In genomic region chr2:115162454-115163293, GRCh38 we compare ENCODE assay signal across 17 cellular contexts.
DNase-seq lines count a peak whose midpoint lies in the region; ATAC-seq, FAIRE-seq and TF ChIP-seq lines count a peak whose summit lies in the region.
"Had no signal": no experiment of that assay in that cellular context is flagged by ENCODE, and none has a peak within 500 bp of the region (broad histone marks: within the 10 kb centered on the region; RNA-seq: fewer than 3 reads in every experiment).

No MANE protein-coding gene starts in this region.

- H3K36me3 ChIP-seq in WERI-Rb-1 = peaks cover 49% of the 10 kb centered on the region
- no peaks in the 10 kb centered on the region for H3K36me3 ChIP-seq in small intestine (ENCODE audit: control insufficient read depth in 2 of 2, insufficient read depth in 2 of 2, low read length in 2 of 2)
- H3K36me3 ChIP-seq: SJSA1 had no signal

- peak overlapping the region; percentile 60 for H3K4me3 ChIP-seq in WERI-Rb-1 (ENCODE audit: low read depth, low read length)
- H3K4me3 ChIP-seq in small intestine (ENCODE audit: low read depth in 1 of 2, low read length in 2 of 2) = peak overlapping the region in 1 of 2 donors; percentile 57
- H3K4me3 ChIP-seq: A549, SJSA1 had no signal

- FAIRE-seq in small intestine (lab: Jason Lieb, UNC) (no peak), GM19239 (lab: Jason Lieb, UNC) (no peak)
- FAIRE-seq: A549 had no signal

- no peaks in the 10 kb centered on the region for H3K9me3 ChIP-seq in WERI-Rb-1 (ENCODE audit: severe bottlenecking)
- H3K9me3 ChIP-seq in small intestine (ENCODE audit: control insufficient read depth, low read depth) = no peaks in the 10 kb centered on the region
- H3K9me3 ChIP-seq: A549 had no signal

- no peak for TF ChIP-seq CTCF in WERI-Rb-1 (IDR thresholded peaks at IDR 0.05; ENCODE audit: low read depth, low read length)

- no peaks in the 10 kb centered on the region for H3K4me1 ChIP-seq in small intestine (ENCODE audit: control insufficient read depth in 2 of 2, insufficient read depth in 1 of 2, low read depth in 1 of 2, low read length in 1 of 2)
- H3K4me1 ChIP-seq: A549, SJSA1 had no signal

- peak overlapping the region; percentile 90 for H3K27ac ChIP-seq in WERI-Rb-1
- no peak overlapping the region for H3K27ac ChIP-seq in small intestine (ENCODE audit: low read depth in 1 of 2, low read length in 1 of 2)
- H3K27ac ChIP-seq: A549, SJSA1 had no signal

- peak; percentile 8 for DNase-seq in NCI-H1092 (lab: John Stamatoyannopoulos, UW)
- no peak for DNase-seq in NCI-H1092 treated with DMSO at 0.1 percent for 48 hours (lab: John Stamatoyannopoulos, UW)
- DNase-seq in WERI-Rb-1 = peak; percentile 40
- DNase-seq in islet precursor cell = peak; percentile 60
- peak; percentile 5 for DNase-seq in small intestine
- DNase-seq in GM19239 (ENCODE audit: insufficient read length, low spot score) = no peak
- DNase-seq: activated CD4-positive, alpha-beta T cell treated with anti-CD3 and anti-CD28 coated beads, Interleukin-2, amount 50 U/mL, for 1 hour; DMS79; effector memory CD4-positive, alpha-beta T cell; NCI-H2227 treated with DMSO at 0.1 percent for 48 hours; stimulated activated CD4-positive, alpha-beta T cell treated with anti-CD3 and anti-CD28 coated beads, Interleukin-4, amount 100 ng/mL, for 24 hours had no signal

- 3 to 10% (median 4%) methylated on average over 53 of the region's 53 CpGs for WGBS in small intestine, 3 donors

- ATAC-seq in GM21390 (IDR thresholded peaks at IDR 0.05; ENCODE audit: unreplicated experiment) = no peak
- no peak for ATAC-seq in GM19455 (IDR thresholded peaks at IDR 0.05; ENCODE audit: unreplicated experiment)
- ATAC-seq: activated naive CD4-positive, alpha-beta T cell treated with anti-CD3 and anti-CD28 coated beads, Interleukin-2, amount 50 U/mL, for 72 hours; natural killer cell treated with Interleukin-12 subunit alpha and Interleukin-12 subunit beta and Interleukin-15 and Interleukin-18, amount 100 ng/mL, for 72 hours had no signal

- H3K27me3 ChIP-seq in WERI-Rb-1 (ENCODE audit: insufficient read depth, low read depth, severe bottlenecking) (no peaks in the 10 kb centered on the region), small intestine (ENCODE audit: control insufficient read depth in 2 of 2, insufficient read depth in 2 of 2, low read length in 2 of 2) (peaks cover 3 to 7% of the 10 kb centered on the region in 2 donors)
- H3K27me3 ChIP-seq: SJSA1 had no signal

Comparison
In these comparisons a context has a peak if more than half of its experiments do, and no peak if none do; other contexts are left out.
1. DNase-seq: peak in NCI-H1092 (single experiment), WERI-Rb-1 (single experiment), islet precursor cell (single experiment) and small intestine (single experiment); none in NCI-H1092 treated with DMSO at 0.1 percent for 48 hours (single experiment) and GM19239 (single experiment).